19 cellular contexts compared by ENCODE assay signal in the genomic region with DNA sequence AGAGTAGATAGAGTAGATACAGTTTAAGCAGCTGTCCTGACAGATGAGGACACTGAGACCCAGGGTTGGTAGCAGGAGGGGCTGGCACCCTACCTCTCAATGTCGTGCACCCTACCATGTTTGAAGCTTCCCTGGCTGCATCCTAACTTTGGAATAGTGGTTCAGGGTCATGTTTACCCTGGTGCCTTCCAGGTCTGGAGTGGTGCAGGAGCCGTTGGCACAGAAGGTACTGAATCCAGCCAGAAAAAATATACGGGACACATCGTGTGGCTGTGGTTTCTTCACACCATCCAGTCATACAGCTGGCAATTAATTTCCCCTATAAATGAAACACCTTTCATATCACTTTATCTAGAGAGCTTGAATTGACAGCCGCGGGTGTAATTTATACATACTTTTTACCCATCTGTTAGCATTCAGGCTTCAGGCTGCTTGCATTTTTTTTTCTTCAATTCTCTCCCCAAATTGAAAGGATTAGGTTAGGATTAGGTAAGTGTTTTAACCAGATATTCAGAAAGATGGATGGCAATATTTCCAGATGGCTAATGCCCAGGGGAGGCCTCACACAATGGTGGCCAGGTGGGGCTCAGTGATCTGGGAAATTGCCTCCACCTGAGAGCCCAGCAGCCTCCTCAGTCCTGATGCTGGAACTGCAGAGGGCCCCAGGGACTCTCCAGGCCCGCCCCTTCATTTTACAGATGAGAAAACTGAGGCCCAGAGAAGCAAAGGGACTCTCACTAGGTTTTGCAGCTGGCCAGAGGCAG.
"Had no signal": no experiment of that assay in that cellular context is flagged by ENCODE, and none has a peak within 500 bp of the region (broad histone marks: within the 10 kb centered on the region; RNA-seq: fewer than 3 reads in every experiment).

No MANE protein-coding gene starts in this region.

- H3K36me3 Mint-ChIP-seq: activated CD4-positive, alpha-beta memory T cell treated with anti-CD3 and anti-CD28 coated beads for 36 hours; activated naive CD8-positive, alpha-beta T cell treated with anti-CD3 and anti-CD28 coated beads for 36 hours; naive B cell had no signal

- H3K27ac ChIP-seq: lower lobe of right lung, parathyroid adenoma, thyroid gland had no signal

- H2AFZ ChIP-seq: parathyroid adenoma had no signal

- H3K4me1 Mint-ChIP-seq: activated naive CD8-positive, alpha-beta T cell treated with anti-CD3 and anti-CD28 coated beads for 36 hours; naive B cell had no signal

- H3K4me3 Mint-ChIP-seq: activated CD4-positive, alpha-beta memory T cell treated with anti-CD3 and anti-CD28 coated beads for 36 hours; activated naive CD8-positive, alpha-beta T cell treated with anti-CD3 and anti-CD28 coated beads for 36 hours; effector memory CD8-positive, alpha-beta T cell; naive B cell had no signal

- H3K27ac Mint-ChIP-seq: activated CD4-positive, alpha-beta memory T cell treated with anti-CD3 and anti-CD28 coated beads for 36 hours; activated naive CD8-positive, alpha-beta T cell treated with anti-CD3 and anti-CD28 coated beads for 36 hours; effector memory CD8-positive, alpha-beta T cell; naive B cell had no signal

- H3K4me3 ChIP-seq: lower lobe of right lung, thyroid gland had no signal

- H3K9ac ChIP-seq: parathyroid adenoma had no signal

- H3K9me3 ChIP-seq: lower lobe of right lung, thyroid gland had no signal

- H3K9me3 Mint-ChIP-seq: activated CD4-positive, alpha-beta memory T cell treated with anti-CD3 and anti-CD28 coated beads for 36 hours; activated naive CD8-positive, alpha-beta T cell treated with anti-CD3 and anti-CD28 coated beads for 36 hours; effector memory CD8-positive, alpha-beta T cell had no signal

- DNase-seq: activated CD4-positive, alpha-beta memory T cell treated with anti-CD3 and anti-CD28 coated beads for 36 hours; activated CD4-positive, alpha-beta T cell treated with anti-CD3 and anti-CD28 coated beads for 48 hours; activated CD4-positive, CD25-positive, alpha-beta regulatory T cell; activated naive CD4-positive, alpha-beta T cell treated with Interleukin-2 at 50 U/mL for 16 hours; activated naive CD8-positive, alpha-beta T cell treated with anti-CD3 and anti-CD28 coated beads for 36 hours; activated T-cell treated with anti-CD3 and anti-CD28 coated beads, Interleukin-2, amount 50 U/mL, for 48 hours; central memory CD4-positive, alpha-beta T cell; effector memory CD8-positive, alpha-beta T cell; foreskin melanocyte; kidney; lower lobe of right lung; mesendoderm; naive B cell; nucleus accumbens; right cardiac atrium; stimulated activated CD4-positive, alpha-beta T cell treated with anti-CD3 and anti-CD28 coated beads, Interleukin-4, amount 100 ng/mL, for 24 hours; stimulated activated naive CD8-positive, alpha-beta T cell treated with anti-CD3 and anti-CD28 coated beads, Interleukin-15, Interleukin-2, amounts not matched to agents 100 U/mL and 50 U/mL, for 24 hours; thyroid gland had no signal

- H3K79me2 ChIP-seq: parathyroid adenoma had no signal

- H3K36me3 ChIP-seq: lower lobe of right lung, thyroid gland had no signal

- H3K27me3 ChIP-seq: thyroid gland had no signal

- H3K4me1 ChIP-seq: lower lobe of right lung, parathyroid adenoma, thyroid gland had no signal
